ENCODE assay signal across 16 cellular contexts in the genomic region with DNA sequence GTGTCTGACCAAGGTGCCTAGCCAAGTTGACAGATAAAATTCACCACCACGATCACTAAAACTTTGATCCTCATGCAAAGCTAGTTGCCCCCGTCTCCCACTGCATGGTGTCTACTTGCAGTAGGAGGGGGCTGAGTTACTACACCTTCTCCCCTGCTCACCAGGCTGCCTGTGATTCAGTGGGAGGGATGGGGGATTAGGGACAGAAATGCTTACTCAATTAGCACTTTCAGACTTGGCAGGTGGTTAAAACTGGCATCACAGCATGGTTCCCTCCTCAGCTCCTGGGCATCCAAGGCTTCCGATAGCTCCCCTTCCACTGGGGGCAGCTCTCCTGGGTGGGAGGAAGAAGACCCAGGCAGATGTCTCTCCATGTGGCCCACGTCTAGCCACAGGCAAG.
A peak's percentile ranks its signal among the peaks of the same experiment; 100 is the strongest.
DNase-seq lines count a peak whose midpoint lies in the region; ATAC-seq and TF ChIP-seq lines count a peak whose summit lies in the region.
"Had no signal": no experiment of that assay in that cellular context is flagged by ENCODE, and none has a peak within 500 bp of the region (broad histone marks: within the 10 kb centered on the region; RNA-seq: fewer than 3 reads in every experiment).

No MANE protein-coding gene starts in this region.

- H3K36me3 ChIP-seq in osteoblast (ENCODE audit: insufficient read depth, low read length), result no peaks in the 10 kb centered on the region
- H3K36me3 ChIP-seq: left ventricle myocardium inferior had no signal

- no peaks in the 10 kb centered on the region for H3K79me2 ChIP-seq in osteoblast (ENCODE audit: insufficient read depth, low read length)

- POLR2A ChIA-PET in activated naive CD8-positive, alpha-beta T cell treated with anti-CD3 and anti-CD28 coated beads, Interleukin-2, amount 10 ng/mL, durations not matched to agents 7 days and 5 days (lab: Charles Lee), result interaction anchor here (0.6 to 2.2 kb wide), 6 partner anchors 14 to 385 kb away, joined by 3 to 15 read pairs (median 4); a partner anchor contains a TSS

- H3K27me3 Mint-ChIP-seq in activated naive CD8-positive, alpha-beta T cell treated with anti-CD3 and anti-CD28 coated beads, Interleukin-2, amount 10 ng/mL, durations not matched to agents 7 days and 5 days, result no peaks in the 10 kb centered on the region

- no peaks in the 10 kb centered on the region for H3K9me3 ChIP-seq in osteoblast (ENCODE audit: low read depth, low read length)
- H3K9me3 ChIP-seq: left ventricle myocardium inferior had no signal

- H3K27ac Mint-ChIP-seq in activated naive CD8-positive, alpha-beta T cell treated with anti-CD3 and anti-CD28 coated beads, Interleukin-2, amount 10 ng/mL, durations not matched to agents 7 days and 5 days, result peak overlapping the region; percentile 99
- H3K27ac Mint-ChIP-seq in stimulated activated effector memory CD8-positive, alpha-beta T cell treated with anti-CD3 and anti-CD28 coated beads, Interleukin-12 subunit alpha, Interleukin-12 subunit beta, amount 100 ng/mL, for 72 hours, result peak overlapping the region; percentile 97

- H3K27ac ChIP-seq in osteoblast (ENCODE audit: low read depth, low read length), result no peak overlapping the region
- H3K27ac ChIP-seq: foreskin keratinocyte, KMS-11, left ventricle myocardium inferior had no signal

- H2AFZ ChIP-seq in osteoblast (ENCODE audit: low read length), result no peak overlapping the region

- no peak overlapping the region for H3K4me2 ChIP-seq in osteoblast (ENCODE audit: insufficient read depth, low read length)
- H3K4me2 ChIP-seq: KMS-11 had no signal

- H3K36me3 Mint-ChIP-seq in activated naive CD8-positive, alpha-beta T cell treated with anti-CD3 and anti-CD28 coated beads, Interleukin-2, amount 10 ng/mL, durations not matched to agents 7 days and 5 days, result peaks cover 44% of the 10 kb centered on the region
- H3K36me3 Mint-ChIP-seq in stimulated activated effector memory CD8-positive, alpha-beta T cell treated with anti-CD3 and anti-CD28 coated beads, Interleukin-12 subunit alpha, Interleukin-12 subunit beta, amount 100 ng/mL, for 72 hours, result peaks cover 17% of the 10 kb centered on the region

- no peaks in the 10 kb centered on the region for H4K20me1 ChIP-seq in osteoblast (ENCODE audit: insufficient read depth, low read length)

- peak overlapping the region; percentile 72 for H3K4me3 Mint-ChIP-seq in activated naive CD8-positive, alpha-beta T cell treated with anti-CD3 and anti-CD28 coated beads, Interleukin-2, amount 10 ng/mL, durations not matched to agents 7 days and 5 days
- H3K4me3 Mint-ChIP-seq in stimulated activated effector memory CD8-positive, alpha-beta T cell treated with anti-CD3 and anti-CD28 coated beads, Interleukin-12 subunit alpha, Interleukin-12 subunit beta, amount 100 ng/mL, for 72 hours, result peak overlapping the region; percentile 71

- no peaks in the 10 kb centered on the region for H3K27me3 ChIP-seq in osteoblast (ENCODE audit: insufficient read depth, low read length)
- H3K27me3 ChIP-seq: foreskin keratinocyte had no signal

- peaks cover 53% of the 10 kb centered on the region for H3K4me1 Mint-ChIP-seq in activated naive CD8-positive, alpha-beta T cell treated with anti-CD3 and anti-CD28 coated beads, Interleukin-2, amount 10 ng/mL, durations not matched to agents 7 days and 5 days
- H3K4me1 Mint-ChIP-seq in stimulated activated effector memory CD8-positive, alpha-beta T cell treated with anti-CD3 and anti-CD28 coated beads, Interleukin-12 subunit alpha, Interleukin-12 subunit beta, amount 100 ng/mL, for 72 hours, result peaks cover 53% of the 10 kb centered on the region

- TF ChIP-seq CTCF in osteoblast (IDR thresholded peaks at IDR 0.05; ENCODE audit: extremely low read depth, low read depth, low read length), result no peak

- ATAC-seq in activated naive CD8-positive, alpha-beta T cell treated with anti-CD3 and anti-CD28 coated beads, Interleukin-2, amount 10 ng/mL, durations not matched to agents 7 days and 5 days (ENCODE audit: low read depth), result no peak
- ATAC-seq in stimulated activated effector memory CD8-positive, alpha-beta T cell treated with anti-CD3 and anti-CD28 coated beads, Interleukin-12 subunit alpha, Interleukin-12 subunit beta, amount 100 ng/mL, for 72 hours, result peak; percentile 39
- ATAC-seq in HG03280 (IDR thresholded peaks at IDR 0.05; ENCODE audit: unreplicated experiment), result no peak
- no peak for ATAC-seq in GM19035 (IDR thresholded peaks at IDR 0.05; ENCODE audit: unreplicated experiment)
- ATAC-seq: foreskin keratinocyte had no signal

- H3K9me3 Mint-ChIP-seq in activated naive CD8-positive, alpha-beta T cell treated with anti-CD3 and anti-CD28 coated beads, Interleukin-2, amount 10 ng/mL, durations not matched to agents 7 days and 5 days, result peaks cover 8% of the 10 kb centered on the region
- peaks cover 2% of the 10 kb centered on the region for H3K9me3 Mint-ChIP-seq in stimulated activated effector memory CD8-positive, alpha-beta T cell treated with anti-CD3 and anti-CD28 coated beads, Interleukin-12 subunit alpha, Interleukin-12 subunit beta, amount 100 ng/mL, for 72 hours

- no peak overlapping the region for H3K4me3 ChIP-seq in osteoblast (ENCODE audit: insufficient read depth, low read length)
- H3K4me3 ChIP-seq: left ventricle myocardium inferior had no signal

- DNase-seq in activated naive CD4-positive, alpha-beta T cell treated with Interleukin-2 at 50 U/mL for 16 hours, result peak; percentile 17
- DNase-seq in activated naive CD4-positive, alpha-beta T cell (lab: John Stamatoyannopoulos, UW), result no peak
- DNase-seq in NCI-H524 treated with DMSO at 0.1 percent for 48 hours (lab: John Stamatoyannopoulos, UW) (peak; percentile 86), osteoblast (ENCODE audit: insufficient read length, low spot score, missing footprints) (no peak)
- no peak for DNase-seq in activated naive CD8-positive, alpha-beta T cell treated with anti-CD3 and anti-CD28 coated beads, Interleukin-2, amount 10 ng/mL, durations not matched to agents 7 days and 5 days
- no peak for DNase-seq in stimulated activated effector memory CD8-positive, alpha-beta T cell treated with anti-CD3 and anti-CD28 coated beads, Interleukin-12 subunit alpha, Interleukin-12 subunit beta, amount 100 ng/mL, for 72 hours (ENCODE audit: low spot score in 2 of 2)
- DNase-seq: amniotic stem cell, Calu3, foreskin keratinocyte, GF-D8, left ventricle myocardium inferior, NCI-H345, posterior cingulate gyrus had no signal

- H3K4me1 ChIP-seq in osteoblast (ENCODE audit: insufficient read depth, low read length), result no peaks in the 10 kb centered on the region
- H3K4me1 ChIP-seq: left ventricle myocardium inferior had no signal

Comparison
In these comparisons a context has a peak if more than half of its experiments do, and no peak if none do; other contexts are left out.
1. DNase-seq: peak in activated naive CD4-positive, alpha-beta T cell treated with Interleukin-2 at 50 U/mL for 16 hours (single experiment) and NCI-H524 treated with DMSO at 0.1 percent for 48 hours (single experiment); none in activated naive CD4-positive, alpha-beta T cell (0 of 4), activated naive CD8-positive, alpha-beta T cell treated with anti-CD3 and anti-CD28 coated beads, Interleukin-2, amount 10 ng/mL, durations not matched to agents 7 days and 5 days (single experiment), stimulated activated effector memory CD8-positive, alpha-beta T cell treated with anti-CD3 and anti-CD28 coated beads, Interleukin-12 subunit alpha, Interleukin-12 subunit beta, amount 100 ng/mL, for 72 hours (0 of 2) and osteoblast (single experiment).